Comparison of ENCODE assay signal across 27 cellular contexts in genomic region chr7:38217672-38218071, GRCh38. TPM values are rescaled to one million over a fixed set of nuclear protein-coding genes. Genes with fewer than 3 reads are reported as not detected.
DNase-seq lines count a peak whose midpoint lies in the region; ATAC-seq, FAIRE-seq and TF ChIP-seq lines count a peak whose summit lies in the region.
"Had no signal": no experiment of that assay in that cellular context is flagged by ENCODE, and none has a peak within 500 bp of the region (broad histone marks: within the 10 kb centered on the region; RNA-seq: fewer than 3 reads in every experiment).

No MANE protein-coding gene starts in this region.

- H3K27ac ChIP-seq in neutrophil (peak overlapping the region; percentile 67), right lobe of liver (no peak overlapping the region)
- H3K27ac ChIP-seq: RWPE1 had no signal

- no peak overlapping the region for H3K27ac Mint-ChIP-seq in activated CD4-positive, alpha-beta T cell treated with anti-CD3 and anti-CD28 coated beads, Interleukin-2, amount 10 ng/mL, durations not matched to agents 24 days and 14 days
- H3K27ac Mint-ChIP-seq in activated naive CD8-positive, alpha-beta T cell treated with anti-CD3 and anti-CD28 coated beads, Interleukin-2, amount 50 U/mL, for 24 hours, result peak overlapping the region; percentile 56
- H3K27ac Mint-ChIP-seq in Caco-2 (ENCODE audit: unreplicated experiment), result no peak overlapping the region
- H3K27ac Mint-ChIP-seq: activated naive CD4-positive, alpha-beta T cell treated with anti-CD3 and anti-CD28 coated beads for 36 hours; mesothelial cell of epicardium; type B pancreatic cell had no signal

- H3K4me1 Mint-ChIP-seq in activated CD4-positive, alpha-beta T cell treated with anti-CD3 and anti-CD28 coated beads, Interleukin-2, amount 10 ng/mL, durations not matched to agents 24 days and 14 days, result peaks cover 46% of the 10 kb centered on the region
- peaks cover 55% of the 10 kb centered on the region for H3K4me1 Mint-ChIP-seq in activated naive CD8-positive, alpha-beta T cell treated with anti-CD3 and anti-CD28 coated beads, Interleukin-2, amount 50 U/mL, for 24 hours
- no peaks in the 10 kb centered on the region for H3K4me1 Mint-ChIP-seq in Caco-2 (ENCODE audit: low read depth, unreplicated experiment)

- H3K4me3 ChIP-seq in neutrophil (ENCODE audit: low read depth in 1 of 2, low read length in 1 of 2), result no peak overlapping the region
- H3K4me3 ChIP-seq in Caco-2 (ENCODE audit: low read depth, low read length), result no peak overlapping the region
- H3K4me3 ChIP-seq in right lobe of liver, result no peak overlapping the region
- H3K4me3 ChIP-seq: GM23338, smooth muscle cell had no signal

- H3K27me3 ChIP-seq in neutrophil, result no peaks in the 10 kb centered on the region
- H3K27me3 ChIP-seq in Caco-2 (replicated peaks; ENCODE audit: control insufficient read depth, insufficient read depth, low read length), result no peaks in the 10 kb centered on the region
- H3K27me3 ChIP-seq in right lobe of liver, result no peaks in the 10 kb centered on the region

- H3K27me3 Mint-ChIP-seq in activated CD4-positive, alpha-beta T cell treated with anti-CD3 and anti-CD28 coated beads, Interleukin-2, amount 10 ng/mL, durations not matched to agents 24 days and 14 days, result no peaks in the 10 kb centered on the region
- no peaks in the 10 kb centered on the region for H3K27me3 Mint-ChIP-seq in activated naive CD8-positive, alpha-beta T cell treated with anti-CD3 and anti-CD28 coated beads, Interleukin-2, amount 50 U/mL, for 24 hours
- no peaks in the 10 kb centered on the region for H3K27me3 Mint-ChIP-seq in Caco-2 (ENCODE audit: insufficient read depth, unreplicated experiment)
- H3K27me3 Mint-ChIP-seq: type B pancreatic cell had no signal

- H3K36me3 Mint-ChIP-seq in activated CD4-positive, alpha-beta T cell treated with anti-CD3 and anti-CD28 coated beads, Interleukin-2, amount 10 ng/mL, durations not matched to agents 24 days and 14 days (ENCODE audit: low read depth), result peaks cover 27% of the 10 kb centered on the region
- H3K36me3 Mint-ChIP-seq in activated naive CD8-positive, alpha-beta T cell treated with anti-CD3 and anti-CD28 coated beads, Interleukin-2, amount 50 U/mL, for 24 hours (ENCODE audit: low read depth), result peaks cover 20% of the 10 kb centered on the region
- H3K36me3 Mint-ChIP-seq in Caco-2 (ENCODE audit: insufficient read depth, unreplicated experiment), result peaks cover 7% of the 10 kb centered on the region

- ATAC-seq in activated naive CD8-positive, alpha-beta T cell treated with anti-CD3 and anti-CD28 coated beads, Interleukin-2, amount 50 U/mL, for 24 hours, result no peak
- no peak for ATAC-seq in right lobe of liver
- ATAC-seq: GM23338, SK-N-SH treated with all-trans-retinoic acid at 6 μM for 48 hours had no signal

- TF ChIP-seq POLR2A in GM12891 (IDR thresholded peaks at IDR 0.05; ENCODE audit: low read depth, low read length) (no peak), right lobe of liver (IDR thresholded peaks at IDR 0.05) (no peak)

- CTCF ChIA-PET in Caco-2 (lab: Charles Lee), result interaction anchor here (0.6 to 1.5 kb wide), 2 partner anchors 9 to 118 kb away, joined by 3 read pairs; no protein-coding TSS in a partner anchor

- H3K4me3 Mint-ChIP-seq in activated CD4-positive, alpha-beta T cell treated with anti-CD3 and anti-CD28 coated beads, Interleukin-2, amount 10 ng/mL, durations not matched to agents 24 days and 14 days, result no peak overlapping the region
- H3K4me3 Mint-ChIP-seq in activated naive CD8-positive, alpha-beta T cell treated with anti-CD3 and anti-CD28 coated beads, Interleukin-2, amount 50 U/mL, for 24 hours, result no peak overlapping the region
- H3K4me3 Mint-ChIP-seq in Caco-2 (ENCODE audit: unreplicated experiment), result no peak overlapping the region
- H3K4me3 Mint-ChIP-seq: activated naive CD4-positive, alpha-beta T cell treated with anti-CD3 and anti-CD28 coated beads for 36 hours; GM23338; mesothelial cell of epicardium; neural crest cell; type B pancreatic cell had no signal

- POLR2A ChIA-PET in Caco-2 (lab: Charles Lee), result no interaction called here

- H3K36me3 ChIP-seq in neutrophil, result peaks cover 79% of the 10 kb centered on the region
- no peaks in the 10 kb centered on the region; the same call in 1 of the 2 replicates for H3K36me3 ChIP-seq in Caco-2 (ENCODE audit: control insufficient read depth, insufficient read depth, low read length)
- peaks cover 0 to 19% (median 7%) of the 10 kb centered on the region in 4 donors for H3K36me3 ChIP-seq in right lobe of liver

- 44% methylated on average over 2 of the region's 2 CpGs for WGBS in right lobe of liver (ENCODE audit: insufficient coverage, low coverage, low lambda C conversion rate, missing lambda C conversion rate)

- FAIRE-seq in GM12891 (lab: Jason Lieb, UNC), result peak; percentile 28
- FAIRE-seq: A204.1, astrocyte had no signal

- intact Hi-C loops in activated CD4-positive, alpha-beta T cell treated with anti-CD3 and anti-CD28 coated beads, Interleukin-2, amount 10 ng/mL, durations not matched to agents 24 days and 14 days (cut with micrococcal nuclease), result no loop called here
- intact Hi-C loops in Caco-2 (cut with micrococcal nuclease; ENCODE audit: unreplicated experiment), result no loop called here
- intact Hi-C loops in right lobe of liver (cut with DNase I), result loop anchor here (5.0 to 10.0 kb wide), 2 partner anchors 40 to 103 kb away; partner anchors contain the start of gene STARD3NL (in 1 of the 2)

- H3K9me3 ChIP-seq in neutrophil, result no peaks in the 10 kb centered on the region
- H3K9me3 ChIP-seq in Caco-2, result no peaks in the 10 kb centered on the region
- no peaks in the 10 kb centered on the region for H3K9me3 ChIP-seq in right lobe of liver

- H3K9me3 Mint-ChIP-seq in activated CD4-positive, alpha-beta T cell treated with anti-CD3 and anti-CD28 coated beads, Interleukin-2, amount 10 ng/mL, durations not matched to agents 24 days and 14 days, result no peaks in the 10 kb centered on the region
- no peaks in the 10 kb centered on the region for H3K9me3 Mint-ChIP-seq in activated naive CD8-positive, alpha-beta T cell treated with anti-CD3 and anti-CD28 coated beads, Interleukin-2, amount 50 U/mL, for 24 hours
- H3K9me3 Mint-ChIP-seq in Caco-2 (ENCODE audit: unreplicated experiment), result no peaks in the 10 kb centered on the region
- H3K9me3 Mint-ChIP-seq: activated naive CD4-positive, alpha-beta T cell treated with anti-CD3 and anti-CD28 coated beads for 36 hours; GM23338; mesothelial cell of epicardium; neural crest cell; type B pancreatic cell had no signal

- BruUV-seq in Caco-2 (replicated peaks; lab: Mats Ljungman, UMichigan), result no TSS peak

- peaks cover 19 to 22% of the 10 kb centered on the region in 2 experiments for H3K4me1 ChIP-seq in neutrophil (ENCODE audit: control insufficient read depth in 1 of 2, insufficient read depth in 1 of 2, low read depth in 1 of 2, low read length in 1 of 2)
- H3K4me1 ChIP-seq in Caco-2, result no peaks in the 10 kb centered on the region
- H3K4me1 ChIP-seq in right lobe of liver, result peaks cover 0 to 7% (median 4%) of the 10 kb centered on the region in 4 donors

- no peak for TF ChIP-seq CTCF in neutrophil (IDR thresholded peaks at IDR 0.05)
- TF ChIP-seq CTCF in Caco-2 (IDR thresholded peaks at IDR 0.05; ENCODE audit: insufficient read depth in 1 of 2, low read depth in 1 of 2, low read length in 1 of 2, severe bottlenecking in 1 of 2, unreplicated experiment in 1 of 2), result no peak
- no peak for TF ChIP-seq CTCF in right lobe of liver (IDR thresholded peaks at IDR 0.05)

- peak; percentile 53 for DNase-seq in activated CD4-positive, alpha-beta T cell treated with anti-CD3 and anti-CD28 coated beads, Interleukin-2, amount 10 ng/mL, durations not matched to agents 24 days and 14 days
- no peak for DNase-seq in activated CD4-positive, alpha-beta T cell treated with anti-CD3 and anti-CD28 coated beads, Interleukin-2, amount 50 U/mL, for 1 hour
- no peak for DNase-seq in GM12891 (ENCODE audit: insufficient read length, low spot score)
- no peak for DNase-seq in activated naive CD8-positive, alpha-beta T cell treated with anti-CD3 and anti-CD28 coated beads, Interleukin-2, amount 50 U/mL, for 24 hours
- DNase-seq in Caco-2, result no peak
- DNase-seq in dermis blood vessel endothelial cell, result no peak
- DNase-seq in right lobe of liver, result no peak
- DNase-seq: activated CD8-positive, alpha-beta memory T cell treated with anti-CD3 and anti-CD28 coated beads, Interleukin-2, amount 50 U/mL, for 4 hours; activated naive CD4-positive, alpha-beta T cell treated with anti-CD3 and anti-CD28 coated beads for 36 hours; DMS 273 treated with DMSO at 0.1 percent for 48 hours; effector memory CD4-positive, alpha-beta T cell; GF-D8; NCI-H1417; NCI-H2107; NCI-H526; stimulated activated CD4-positive, alpha-beta T cell treated with anti-CD3 and anti-CD28 coated beads, Interleukin-4, amount 100 ng/mL, for 1 hour; T-helper 9 cell had no signal

TF ChIP-seq in GM12891, 5 proteins besides CTCF, POLR2A, EP300 and RAD21:
- no peak for TF ChIP-seq TAF1 (IDR thresholded peaks at IDR 0.05; ENCODE audit: low read depth, low read length)
- TF ChIP-seq PAX5 (IDR thresholded peaks at IDR 0.05; ENCODE audit: insufficient read depth, low read length, severe bottlenecking), result no peak
- no peak for TF ChIP-seq POU2F2 (IDR thresholded peaks at IDR 0.05; ENCODE audit: low read depth, low read length)
- no peak for TF ChIP-seq POLR2AphosphoS5 (IDR thresholded peaks at IDR 0.05; ENCODE audit: low read depth, low read length)
- TF ChIP-seq SPI1 (IDR thresholded peaks at IDR 0.05; ENCODE audit: low read depth, low read length), result no peak
TF ChIP-seq in GM12891: peak in this region for 0.

RNA-seq across cellular contexts. Expression of gene STARD3NL, which starts 39.6 kb away (rescaled TPM):
- total RNA-seq in activated CD4-positive, alpha-beta T cell treated with anti-CD3 and anti-CD28 coated beads, Interleukin-2, amount 10 ng/mL, durations not matched to agents 24 days and 14 days, result 27.1 and 27.5 TPM in 2 replicates
- 50.1 TPM for polyA plus RNA-seq in GM12891 (2012; ENCODE audit: low read depth, missing spikeins)
- total RNA-seq in Caco-2 (2022) (32.6 and 33.5 TPM in 2 replicates), dermis blood vessel endothelial cell (110 and 111 TPM in 2 replicates), right lobe of liver (10 to 100 TPM in 3 of 6 experiments, 1 to 10 TPM in 3; 5.8 to 14.3 (median 9.6) TPM)

Comparison
In these comparisons a context has a peak if more than half of its experiments do, and no peak if none do; other contexts are left out.
1. intact Hi-C loops: an anchor here in right lobe of liver (5.0 to 10.0 kb wide); none called in activated CD4-positive, alpha-beta T cell treated with anti-CD3 and anti-CD28 coated beads, Interleukin-2, amount 10 ng/mL, durations not matched to agents 24 days and 14 days and Caco-2.